8 cellular contexts compared by ENCODE assay signal in genomic region chr14:23910081-23910875, GRCh38. TPM values are rescaled to one million over a fixed set of nuclear protein-coding genes. Genes with fewer than 3 reads are reported as not detected.
A peak's percentile ranks its signal among the peaks of the same experiment; 100 is the strongest.
DNase-seq lines count a peak whose midpoint lies in the region; ATAC-seq and TF ChIP-seq lines count a peak whose summit lies in the region.

No MANE protein-coding gene starts in this region.

- H3K4me1 ChIP-seq in heart left ventricle = peaks cover 0 to under 1% (median 0%) of the 10 kb centered on the region in 12 donors

- intact Hi-C loops in heart left ventricle (cut with DNase I) = loop anchor here in 4 of 10 donors (5.0 to 10.0 kb wide), 4 partner anchors 183 to 323 kb away; no protein-coding TSS in a partner anchor

- DNase-seq in stimulated activated CD4-positive, alpha-beta T cell treated with anti-CD3 and anti-CD28 coated beads, Interleukin-12 subunit alpha, Interleukin-12 subunit beta, amount 100 ng/mL, for 4 hours = peak; percentile 11
- no peak for DNase-seq in stimulated activated CD4-positive, alpha-beta T cell treated with anti-CD3 and anti-CD28 coated beads, Interleukin-4, amount 100 ng/mL, for 1 hour
- DNase-seq in NCI-H1105 treated with DMSO at 0.1 percent for 48 hours (lab: John Stamatoyannopoulos, UW) = peak; percentile 53
- DNase-seq in WERI-Rb-1 = peak; percentile 88
- no peak for DNase-seq in heart left ventricle
- DNase-seq in smooth muscle cell of the brain vasculature (ENCODE audit: low read depth, low spot score) = peak; percentile 4
- no peak for DNase-seq in activated CD4-positive, CD25-positive, alpha-beta regulatory T cell treated with anti-CD3 and anti-CD28 coated beads, Interleukin-2, amount 50 U/mL, for 72 hours
- DNase-seq in middle frontal gyrus (ENCODE audit: extremely low spot score, low spot score) = no peak

- 55 to 63% (median 60%) methylated on average over 6 to 7 of the region's 7 CpGs for WGBS in heart left ventricle, 4 donors

- ATAC-seq in heart left ventricle = peak in 3 of 4 donors; percentile 34 to 45 (median 39)

- H3K9me3 ChIP-seq in WERI-Rb-1 (ENCODE audit: severe bottlenecking) = peaks cover 4% of the 10 kb centered on the region
- no peaks in the 10 kb centered on the region for H3K9me3 ChIP-seq in heart left ventricle

- H3K36me3 ChIP-seq in WERI-Rb-1 = no peaks in the 10 kb centered on the region
- no peaks in the 10 kb centered on the region for H3K36me3 ChIP-seq in heart left ventricle

- no peak for TF ChIP-seq POLR2A in heart left ventricle (IDR thresholded peaks at IDR 0.05)

- peak; percentile 88 for TF ChIP-seq CTCF in WERI-Rb-1 (IDR thresholded peaks at IDR 0.05; ENCODE audit: low read depth, low read length)
- TF ChIP-seq CTCF in heart left ventricle (IDR thresholded peaks at IDR 0.05) = peak; percentile 32 to 53 (median 44)

- H3K27me3 ChIP-seq in WERI-Rb-1 (ENCODE audit: insufficient read depth, low read depth, severe bottlenecking) (no peaks in the 10 kb centered on the region), heart left ventricle (peaks cover 0 to 6% (median 0%) of the 10 kb centered on the region in 9 donors)

- H3K27ac ChIP-seq in WERI-Rb-1 = peak overlapping the region; percentile 91
- no peak overlapping the region for H3K27ac ChIP-seq in heart left ventricle

- H3K4me3 ChIP-seq in WERI-Rb-1 (ENCODE audit: low read depth, low read length) (no peak overlapping the region), heart left ventricle (no peak overlapping the region)

RNA-seq across cellular contexts. Expression of gene DHRS4, which starts 43.3 kb away (rescaled TPM):
- 10 to 100 TPM; 20.3 to 48.5 (median 30.3) TPM for total RNA-seq in heart left ventricle
- polyA plus RNA-seq in heart left ventricle = 10 to 100 TPM; 36.2 to 76.3 TPM

Comparison
In these comparisons a context has a peak if more than half of its experiments do, and no peak if none do; other contexts are left out.
1. DNase-seq: peak in stimulated activated CD4-positive, alpha-beta T cell treated with anti-CD3 and anti-CD28 coated beads, Interleukin-12 subunit alpha, Interleukin-12 subunit beta, amount 100 ng/mL, for 4 hours (single experiment), NCI-H1105 treated with DMSO at 0.1 percent for 48 hours (single experiment), WERI-Rb-1 (single experiment) and smooth muscle cell of the brain vasculature (single experiment); none in stimulated activated CD4-positive, alpha-beta T cell treated with anti-CD3 and anti-CD28 coated beads, Interleukin-4, amount 100 ng/mL, for 1 hour (single experiment), heart left ventricle (0 of 5), activated CD4-positive, CD25-positive, alpha-beta regulatory T cell treated with anti-CD3 and anti-CD28 coated beads, Interleukin-2, amount 50 U/mL, for 72 hours (single experiment) and middle frontal gyrus (single experiment).